Comparison of ENCODE assay signal across 8 cellular contexts in the genomic region with DNA sequence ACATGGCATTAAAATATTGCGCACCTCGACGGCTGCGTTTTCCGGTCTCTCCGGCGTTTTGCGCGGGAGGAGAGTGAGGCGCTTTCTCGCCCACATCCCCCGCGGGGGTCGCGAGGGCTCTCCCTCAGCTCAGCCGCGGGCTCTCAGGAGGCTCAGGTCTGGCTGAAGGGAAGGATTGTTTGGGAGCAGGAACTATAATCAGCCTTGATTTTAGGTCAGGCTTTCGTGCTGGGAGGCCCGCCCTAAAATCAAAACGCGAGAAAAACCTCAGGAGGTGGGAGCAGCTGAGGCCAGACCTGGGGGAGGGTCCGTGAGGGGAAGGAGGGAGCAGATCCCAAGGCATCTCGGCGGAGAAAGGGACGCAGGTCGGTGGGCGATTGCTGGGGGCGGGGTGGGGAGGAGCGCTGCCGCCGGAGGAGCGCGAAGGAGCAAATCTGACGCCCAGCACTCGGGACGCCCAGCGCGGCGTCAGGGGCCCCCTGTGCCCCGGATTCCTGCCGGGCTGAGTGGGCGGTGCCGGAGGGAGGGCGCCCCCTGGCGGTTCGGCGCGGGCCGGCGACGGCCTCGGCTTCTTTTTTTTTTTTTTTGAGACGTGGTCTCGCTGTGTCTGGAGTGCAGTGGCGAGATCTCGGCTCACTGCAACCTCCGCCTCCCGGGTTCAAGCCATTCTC. TPM values are rescaled to one million over a fixed set of nuclear protein-coding genes. Genes with fewer than 3 reads are reported as not detected.
DNase-seq lines count a peak whose midpoint lies in the region; ATAC-seq and TF ChIP-seq lines count a peak whose summit lies in the region.

No MANE protein-coding gene starts in this region.

- H3K36me3 Mint-ChIP-seq in activated CD8-positive, alpha-beta T cell treated with anti-CD3 and anti-CD28 coated beads for 36 hours (ENCODE audit: low read depth): no peaks in the 10 kb centered on the region

- POLR2A ChIA-PET in activated CD8-positive, alpha-beta T cell treated with anti-CD3 and anti-CD28 coated beads for 36 hours (lab: Charles Lee): interaction anchor here (1.9 kb wide), 1 partner anchor 11 kb away, joined by 6 read pairs; no protein-coding TSS in a partner anchor

- H3K27ac Mint-ChIP-seq in activated CD8-positive, alpha-beta T cell treated with anti-CD3 and anti-CD28 coated beads for 36 hours: peak overlapping the region; percentile 79

- peak overlapping the region; percentile 77 for H3K4me3 Mint-ChIP-seq in activated CD8-positive, alpha-beta T cell treated with anti-CD3 and anti-CD28 coated beads for 36 hours

- peak; percentile 92 for ATAC-seq in activated CD8-positive, alpha-beta T cell treated with anti-CD3 and anti-CD28 coated beads for 36 hours
- ATAC-seq in GM21528 (IDR thresholded peaks at IDR 0.05; ENCODE audit: low FRiP score, unreplicated experiment): no peak

- TF ChIP-seq CTCF in activated CD8-positive, alpha-beta T cell treated with anti-CD3 and anti-CD28 coated beads for 36 hours (IDR thresholded peaks at IDR 0.05): peak; percentile 85

- H3K4me1 Mint-ChIP-seq in activated CD8-positive, alpha-beta T cell treated with anti-CD3 and anti-CD28 coated beads for 36 hours (ENCODE audit: low read depth): peaks cover 10% of the 10 kb centered on the region

- CTCF ChIA-PET in activated CD8-positive, alpha-beta T cell treated with anti-CD3 and anti-CD28 coated beads for 36 hours (lab: Charles Lee): interaction anchor here (0.7 to 1.5 kb wide), 7 partner anchors 9 to 358 kb away, joined by 3 to 5 read pairs (median 3); no protein-coding TSS in a partner anchor

- no peaks in the 10 kb centered on the region for H3K27me3 Mint-ChIP-seq in activated CD8-positive, alpha-beta T cell treated with anti-CD3 and anti-CD28 coated beads for 36 hours

- intact Hi-C loops in activated CD8-positive, alpha-beta T cell treated with anti-CD3 and anti-CD28 coated beads for 36 hours (cut with micrococcal nuclease): no loop called here

- no peaks in the 10 kb centered on the region for H3K9me3 Mint-ChIP-seq in activated CD8-positive, alpha-beta T cell treated with anti-CD3 and anti-CD28 coated beads for 36 hours

- DNase-seq in NCI-H446 (lab: John Stamatoyannopoulos, UW) (peak; percentile 6 to 19), NCI-H446 treated with DMSO at 0.1 percent for 48 hours (lab: John Stamatoyannopoulos, UW) (no peak), NCI-H2196 treated with DMSO at 0.1 percent for 48 hours (lab: John Stamatoyannopoulos, UW; ENCODE audit: unreplicated experiment) (peak; percentile 10), lung microvascular endothelial cell (ENCODE audit: low read depth in 2 of 2) (peak; percentile 71 to 72)
- DNase-seq in activated CD8-positive, alpha-beta T cell treated with anti-CD3 and anti-CD28 coated beads for 36 hours: peak; percentile 86
- DNase-seq in effector CD8-positive, alpha-beta T cell (lab: John Stamatoyannopoulos, UW): peak; percentile 75
- DNase-seq in stimulated activated CD4-positive, alpha-beta T cell treated with anti-CD3 and anti-CD28 coated beads, TNF-alpha, amount 100 ng/mL, for 4 hours (ENCODE audit: low read depth in 3 of 3): peak; percentile 58 to 63 (median 59)

RNA-seq across cellular contexts. Expression of a gene that starts 18.7 kb away (rescaled TPM):
- 10 to 100 TPM; 10.1 to 10.6 TPM for total RNA-seq in activated CD8-positive, alpha-beta T cell treated with anti-CD3 and anti-CD28 coated beads for 36 hours
- total RNA-seq in lung microvascular endothelial cell: 16.8 and 37.7 TPM in 2 replicates
